In the genomic region with DNA sequence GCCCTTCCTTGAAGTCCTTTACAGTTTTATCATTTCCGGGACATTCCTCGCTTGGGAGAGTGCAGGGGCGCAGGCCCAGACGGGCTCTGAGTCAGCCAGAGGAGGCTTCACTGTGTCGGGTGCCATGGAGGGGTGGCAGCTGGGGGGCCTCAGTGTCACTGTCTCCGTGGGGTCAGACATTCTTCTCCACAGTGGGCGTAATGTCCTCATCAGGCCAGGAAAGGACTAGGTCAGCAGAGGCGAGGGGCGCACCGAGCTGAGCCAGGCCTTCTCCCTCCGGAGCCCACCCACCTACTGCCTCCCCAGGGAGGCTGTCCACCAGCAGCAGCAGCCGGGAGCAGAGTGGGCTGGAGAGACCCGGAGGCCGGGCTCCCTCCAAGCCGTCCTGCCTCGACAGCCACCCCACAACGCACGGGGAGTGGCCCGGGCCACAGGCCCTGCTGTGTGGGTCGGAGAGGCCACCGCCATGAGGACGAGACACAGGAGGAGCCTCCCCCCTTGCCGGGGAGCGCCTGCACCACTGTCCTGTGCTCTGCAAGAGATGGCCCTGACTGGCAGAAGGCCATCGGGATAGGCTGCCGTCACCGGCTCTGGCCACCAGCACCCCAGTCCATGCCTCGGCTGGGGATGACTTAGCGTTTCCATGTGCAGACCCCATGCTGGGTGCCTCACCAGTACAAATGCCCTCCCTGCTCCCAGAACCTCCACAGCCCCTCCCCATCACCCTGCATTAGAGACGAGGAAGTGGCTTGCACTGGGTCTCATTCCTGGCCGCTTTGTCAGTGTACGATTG, we compare ENCODE assay signal across 1 cellular context.
TF ChIP-seq lines count a peak whose summit lies in the region.

No MANE protein-coding gene starts in this region.

TF ChIP-seq in HepG2, 621 proteins besides CTCF, POLR2A, EP300 and RAD21:
- TF ChIP-seq RBFOX2 (IDR thresholded peaks at IDR 0.05; ENCODE audit: low read depth, low read length): 0 out of 2 replicates have a peak, but pooled peaks have one; percentile 26
- TF ChIP-seq YEATS2 (CRISPR knock-in tag; IDR thresholded peaks at IDR 0.05; ENCODE audit: borderline replicate concordance): no peak
